ENCODE assay signal across 8 cellular contexts in genomic region chr15:37098468-37099320, GRCh38. TPM values are rescaled to one million over a fixed set of nuclear protein-coding genes. Genes with fewer than 3 reads are reported as not detected.
DNase-seq lines count a peak whose midpoint lies in the region; ATAC-seq and TF ChIP-seq lines count a peak whose summit lies in the region.

No MANE protein-coding gene starts in this region.

- H4K20me1 ChIP-seq in MM.1S (ENCODE audit: insufficient read depth, low read length): no peaks in the 10 kb centered on the region
- H4K20me1 ChIP-seq in hepatocyte (ENCODE audit: insufficient read depth, poor library complexity, severe bottlenecking): no peaks in the 10 kb centered on the region

- peaks cover 15% of the 10 kb centered on the region; the same call in 1 of the 2 replicates for H3F3A ChIP-seq in MM.1S (ENCODE audit: insufficient read depth, low read length)

- TF ChIP-seq CTCF in MM.1S (IDR thresholded peaks at IDR 0.05; ENCODE audit: low read length): no peak
- TF ChIP-seq CTCF in adrenal gland (IDR thresholded peaks at IDR 0.05): no peak
- TF ChIP-seq CTCF in hepatocyte (IDR thresholded peaks at IDR 0.05; ENCODE audit: poor library complexity): no peak

- DNase-seq in CD4-positive, CD25-positive, alpha-beta regulatory T cell: peak in 1 of 3 donors; percentile 14
- DNase-seq in MM.1S (peak; percentile 53), adrenal gland (peak in 5 of 7 donors; percentile 42 to 67 (median 53)), hepatocyte (ENCODE audit: low spot score) (peak; percentile 71), retina (peak; percentile 82)

- H2AFZ ChIP-seq in MM.1S (ENCODE audit: low read length): peak overlapping the region; percentile 92
- peak overlapping the region; percentile 58 for H2AFZ ChIP-seq in hepatocyte

- peaks cover 4 to 75% (median 26%) of the 10 kb centered on the region in 4 donors for H3K4me1 Mint-ChIP-seq in CD4-positive, CD25-positive, alpha-beta regulatory T cell

- peak overlapping the region; percentile 58 for H3K4me3 ChIP-seq in CD4-positive, CD25-positive, alpha-beta regulatory T cell (ENCODE audit: low read depth, low read length)
- H3K4me3 ChIP-seq in MM.1S (ENCODE audit: low read length) (peak overlapping the region; percentile 65), adrenal gland (peak overlapping the region; percentile 44 to 85 (median 66)), hepatocyte (peak overlapping the region; percentile 98)

- H3K4me3 Mint-ChIP-seq in CD4-positive, CD25-positive, alpha-beta regulatory T cell: peak overlapping the region; percentile 79 to 98 (median 90)

- H3K9ac ChIP-seq in MM.1S (ENCODE audit: low read length): peak overlapping the region; percentile 73

- H3K9me2 ChIP-seq in MM.1S (replicated peaks; ENCODE audit: insufficient read depth, low read length) (no peaks in the 10 kb centered on the region), hepatocyte (replicated peaks; ENCODE audit: insufficient read depth) (no peaks in the 10 kb centered on the region)

- ATAC-seq in CD4-positive, CD25-positive, alpha-beta regulatory T cell (ENCODE audit: low read depth in 2 of 2): peak; percentile 48 to 49
- ATAC-seq in GM19025 (IDR thresholded peaks at IDR 0.05; ENCODE audit: low read depth, unreplicated experiment) (peak; percentile 29), HG03378 (IDR thresholded peaks at IDR 0.05; ENCODE audit: unreplicated experiment) (no peak), GM19467 (IDR thresholded peaks at IDR 0.05; ENCODE audit: unreplicated experiment) (no peak)

- peaks cover 32% of the 10 kb centered on the region for H3K27me3 ChIP-seq in CD4-positive, CD25-positive, alpha-beta regulatory T cell (ENCODE audit: control insufficient read depth, insufficient read depth, low read length)
- H3K27me3 ChIP-seq in MM.1S (replicated peaks; ENCODE audit: insufficient read depth, low read length) (no peaks in the 10 kb centered on the region), adrenal gland (no peaks in the 10 kb centered on the region), hepatocyte (peaks cover 46% of the 10 kb centered on the region)

- H3K9me3 Mint-ChIP-seq in CD4-positive, CD25-positive, alpha-beta regulatory T cell: peaks cover 0 to 19% (median 0%) of the 10 kb centered on the region in 7 donors

- H3K4me1 ChIP-seq in CD4-positive, CD25-positive, alpha-beta regulatory T cell (ENCODE audit: control insufficient read depth, insufficient read depth, low read length, poor library complexity, severe bottlenecking): peaks cover 39% of the 10 kb centered on the region
- H3K4me1 ChIP-seq in MM.1S (ENCODE audit: low read length) (no peaks in the 10 kb centered on the region), adrenal gland (replicated peaks in 1 of 2) (peaks cover 9 to 10% of the 10 kb centered on the region in 2 donors), hepatocyte (ENCODE audit: insufficient read depth) (peaks cover 4% of the 10 kb centered on the region)

- peaks cover 90% of the 10 kb centered on the region for H3K27me3 Mint-ChIP-seq in CD4-positive, CD25-positive, alpha-beta regulatory T cell

- H3K27ac ChIP-seq in CD4-positive, CD25-positive, alpha-beta regulatory T cell (ENCODE audit: insufficient read depth, low read length, poor library complexity, severe bottlenecking): no peak overlapping the region
- H3K27ac ChIP-seq in MM.1S (ENCODE audit: low read length): peak overlapping the region; percentile 23; the same call in 1 of the 2 replicates
- peak overlapping the region; percentile 87 to 98 (median 96) for H3K27ac ChIP-seq in adrenal gland
- H3K27ac ChIP-seq in hepatocyte: peak overlapping the region; percentile 93

- H3K36me3 Mint-ChIP-seq in CD4-positive, CD25-positive, alpha-beta regulatory T cell: no peaks in the 10 kb centered on the region

- intact Hi-C loops in adrenal gland (cut with DNase I): loop anchor here in 1 of 2 donors (10.0 kb wide), 1 partner anchor 214 kb away; no protein-coding TSS in a partner anchor

- no peak overlapping the region for H3K27ac Mint-ChIP-seq in CD4-positive, CD25-positive, alpha-beta regulatory T cell

- WGBS in adrenal gland, 4 donors: 0 to 1% (median 1%) methylated on average over 27 to 75 of the region's 75 CpGs
- under 1% methylated on average over 58 of the region's 75 CpGs for WGBS in hepatocyte (ENCODE audit: low lambda C conversion rate, missing lambda C conversion rate)

- H3K4me2 ChIP-seq in MM.1S (ENCODE audit: low read depth, low read length): peak overlapping the region; percentile 96
- H3K4me2 ChIP-seq in hepatocyte: peak overlapping the region; percentile 92

- peak in 1 of 2 donors; percentile 25 for TF ChIP-seq POLR2A in adrenal gland (IDR thresholded peaks at IDR 0.05)

- no peaks in the 10 kb centered on the region for H3K9me3 ChIP-seq in CD4-positive, CD25-positive, alpha-beta regulatory T cell (ENCODE audit: control insufficient read depth in 2 of 2, low read length in 2 of 2)
- H3K9me3 ChIP-seq in MM.1S (replicated peaks; ENCODE audit: insufficient read depth, low read length) (no peaks in the 10 kb centered on the region), adrenal gland (replicated peaks in 1 of 3) (no peaks in the 10 kb centered on the region), hepatocyte (ENCODE audit: low read depth) (no peaks in the 10 kb centered on the region)

- H3K36me3 ChIP-seq in CD4-positive, CD25-positive, alpha-beta regulatory T cell (ENCODE audit: control insufficient read depth, insufficient read depth, low read length): no peaks in the 10 kb centered on the region
- H3K36me3 ChIP-seq in MM.1S (replicated peaks; ENCODE audit: insufficient read depth, low read length) (no peaks in the 10 kb centered on the region), adrenal gland (replicated peaks in 1 of 2) (peaks cover 0 to 3% of the 10 kb centered on the region in 2 donors), hepatocyte (replicated peaks; ENCODE audit: insufficient read depth, low read depth) (no peaks in the 10 kb centered on the region)

- H3K79me2 ChIP-seq in MM.1S (ENCODE audit: low read length) (no peaks in the 10 kb centered on the region), hepatocyte (peaks cover 67% of the 10 kb centered on the region)

RNA-seq across cellular contexts. Expression of gene MEIS2, which starts 1.7 kb away (rescaled TPM):
- total RNA-seq in CD4-positive, CD25-positive, alpha-beta regulatory T cell: not detected
- not detected for polyA plus RNA-seq in CD4-positive, CD25-positive, alpha-beta regulatory T cell
- 100 to 1,000 TPM in 3 of 8 donors, 10 to 100 TPM in 5; 45.0 to 139 (median 76.1) TPM for total RNA-seq in adrenal gland
- polyA plus RNA-seq in adrenal gland: 10 to 100 TPM; 36.2 to 75.3 (median 38.4) TPM
- total RNA-seq in hepatocyte: 30.0 and 33.5 TPM in 2 replicates
- 20.6 and 32.4 TPM in 2 replicates for polyA plus RNA-seq in hepatocyte

Comparison
In these comparisons a context has a peak if more than half of its experiments do, and no peak if none do; other contexts are left out.
1. ATAC-seq: peak in CD4-positive, CD25-positive, alpha-beta regulatory T cell (2 of 2) and GM19025 (single experiment); none in HG03378 (single experiment) and GM19467 (single experiment).
2. RNA of gene MEIS2, which starts 1.7 kb away (total RNA-seq): 45.0 to 139 TPM in adrenal gland and 30.0 to 33.5 TPM in hepatocyte; not detected in CD4-positive, CD25-positive, alpha-beta regulatory T cell (single experiment); every median in the first group is over 10 times any median in the second.
3. Peak in every context shown above with its lines, with median percentiles within 50 percentile points of each other: H3K4me3 ChIP-seq.